Comparison of ENCODE assay signal across 27 cellular contexts in the genomic region with DNA sequence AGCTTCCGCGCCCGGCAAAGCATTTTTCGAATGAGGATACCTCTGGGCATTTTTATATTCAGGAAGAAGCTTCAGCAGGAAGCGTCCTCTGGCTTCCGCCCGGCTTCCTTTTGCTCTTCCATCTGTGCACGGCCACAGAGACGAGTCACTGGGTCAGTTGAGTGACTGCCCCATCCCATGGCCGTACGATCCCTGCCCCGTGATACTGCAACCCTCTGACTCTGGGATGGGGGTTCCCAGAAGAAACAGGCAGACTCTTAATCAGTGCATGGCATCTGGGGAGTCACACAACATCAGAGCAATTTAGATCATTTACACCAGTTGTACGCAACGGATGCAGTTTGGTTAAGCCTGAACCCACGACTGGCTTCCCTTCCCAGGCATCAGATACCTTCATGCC. TPM values are rescaled to one million over a fixed set of nuclear protein-coding genes. Genes with fewer than 3 reads are reported as not detected.
"Had no signal": no experiment of that assay in that cellular context is flagged by ENCODE, and none has a peak within 500 bp of the region (broad histone marks: within the 10 kb centered on the region; RNA-seq: fewer than 3 reads in every experiment).

No MANE protein-coding gene starts in this region.

- H3K36me3 ChIP-seq: ascending aorta, breast epithelium, cardiac muscle cell, colonic mucosa had no signal

- ATAC-seq: activated CD4-positive, alpha-beta T cell treated with anti-CD3 and anti-CD28 coated beads for 36 hours; activated CD8-positive, alpha-beta memory T cell treated with anti-CD3 and anti-CD28 coated beads, Interleukin-2, amount 10 ng/mL, durations not matched to agents 7 days and 5 days; activated CD8-positive, alpha-beta T cell treated with anti-CD3 and anti-CD28 coated beads, Interleukin-2, amount 10 ng/mL, durations not matched to agents 7 days and 5 days; activated naive CD4-positive, alpha-beta T cell treated with anti-CD3 and anti-CD28 coated beads, Interleukin-2, amount 50 U/mL, for 72 hours; esophagus mucosa had no signal

- DNase-seq: activated CD4-positive, alpha-beta memory T cell treated with anti-CD3 and anti-CD28 coated beads for 36 hours; activated CD4-positive, alpha-beta T cell treated with anti-CD3 and anti-CD28 coated beads for 36 hours; activated CD4-positive, alpha-beta T cell treated with anti-CD3 and anti-CD28 coated beads, Interleukin-2, amount 10 ng/mL, durations not matched to agents 24 days and 14 days; activated CD4-positive, CD25-positive, alpha-beta regulatory T cell; activated CD4-positive, CD25-positive, alpha-beta regulatory T cell treated with anti-CD3 and anti-CD28 coated beads, Interleukin-2, amount 50 U/mL, for 72 hours; activated CD8-positive, alpha-beta memory T cell treated with anti-CD3 and anti-CD28 coated beads, Interleukin-2, amount 10 ng/mL, durations not matched to agents 7 days and 5 days; activated CD8-positive, alpha-beta memory T cell treated with anti-CD3 and anti-CD28 coated beads, Interleukin-2, amount 50 U/mL, for 4 hours; activated CD8-positive, alpha-beta T cell treated with anti-CD3 and anti-CD28 coated beads, Interleukin-2, amount 10 ng/mL, durations not matched to agents 7 days and 5 days; activated effector memory CD4-positive, alpha-beta T cell treated with anti-CD3 and anti-CD28 coated beads, Interleukin-2, amount 50 U/mL, for 16 hours; activated naive CD4-positive, alpha-beta T cell treated with anti-CD3 and anti-CD28 coated beads, Interleukin-2, amount 10 ng/mL, durations not matched to agents 7 days and 5 days; activated naive CD8-positive, alpha-beta T cell treated with anti-CD3 and anti-CD28 coated beads, Interleukin-2, amount 10 ng/mL, durations not matched to agents 7 days and 5 days; activated T-cell treated with anti-CD3 and anti-CD28 coated beads, Interleukin-2, amount 50 U/mL, for 1 hour; activated T-cell treated with anti-CD3 and anti-CD28 coated beads, Interleukin-2, amount 50 U/mL, for 48 hours; central memory CD4-positive, alpha-beta T cell; cerebellar nuclear complex; colonic mucosa; effector CD8-positive, alpha-beta T cell; foreskin fibroblast; T-helper 2 cell had no signal

- FAIRE-seq: frontal cortex had no signal

- H3K27me3 ChIP-seq: ascending aorta, breast epithelium, cardiac muscle cell, colonic mucosa had no signal

- H3K9me3 ChIP-seq: ascending aorta, breast epithelium, colonic mucosa had no signal

- H3K27ac ChIP-seq: ascending aorta, breast epithelium, cardiac muscle cell, colonic mucosa had no signal

- H3K4me1 ChIP-seq: ascending aorta, breast epithelium, colonic mucosa had no signal

- H3K4me3 ChIP-seq: ascending aorta, breast epithelium, cardiac muscle cell, colonic mucosa had no signal

RNA-seq across cellular contexts. Expression of a gene that starts 40.9 kb away (rescaled TPM):
- total RNA-seq: activated CD4-positive, alpha-beta memory T cell treated with anti-CD3 and anti-CD28 coated beads for 36 hours; activated CD8-positive, alpha-beta memory T cell treated with anti-CD3 and anti-CD28 coated beads, Interleukin-2, amount 10 ng/mL, durations not matched to agents 7 days and 5 days; activated CD8-positive, alpha-beta T cell treated with anti-CD3 and anti-CD28 coated beads, Interleukin-2, amount 10 ng/mL, durations not matched to agents 7 days and 5 days; activated naive CD4-positive, alpha-beta T cell treated with anti-CD3 and anti-CD28 coated beads, Interleukin-2, amount 50 U/mL, for 72 hours; activated naive CD8-positive, alpha-beta T cell treated with anti-CD3 and anti-CD28 coated beads, Interleukin-2, amount 10 ng/mL, durations not matched to agents 7 days and 5 days; activated T-helper 1 cell treated with anti-CD3 and anti-CD28 coated beads, Interleukin-12 subunit alpha, Interleukin-12 subunit beta, Interleukin-2, Interleukin-4 antibody, amounts not matched to agents 30 ng/mL and 10 ng/mL and 1 ng/mL, durations not matched to agents 14 hours and 24 hours and 36 hours; T-helper 1 cell treated with Interleukin-12 subunit alpha and Interleukin-12 subunit beta and Interleukin-4 antibody, amounts not matched to agents 30 ng/mL and 1 ng/mL, for 36 hours had no signal
